ENCODE assay signal across 21 cellular contexts in the genomic region with DNA sequence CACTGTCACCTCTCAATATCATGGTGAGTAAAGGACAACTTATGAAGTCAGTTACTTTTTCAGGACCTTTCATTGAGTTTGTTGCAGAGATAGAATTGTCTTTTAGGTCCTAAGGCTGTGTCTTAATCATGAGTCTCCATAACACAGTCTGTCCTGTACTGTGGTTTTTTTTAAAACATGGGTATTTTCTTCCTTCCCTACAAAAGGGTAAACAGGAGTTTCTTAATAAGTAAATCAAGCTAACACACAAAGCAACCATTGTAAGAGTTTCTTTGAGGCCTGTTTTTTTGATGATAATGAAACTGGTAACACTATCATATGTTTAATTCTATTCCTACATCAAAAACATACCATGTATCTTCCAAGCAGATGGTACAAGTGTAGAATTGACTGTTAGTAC.
"Had no signal": no experiment of that assay in that cellular context is flagged by ENCODE, and none has a peak within 500 bp of the region (broad histone marks: within the 10 kb centered on the region; RNA-seq: fewer than 3 reads in every experiment).

No MANE protein-coding gene starts in this region.

- H3K27me3 ChIP-seq: neural progenitor cell, ovary, right lobe of liver, sigmoid colon, stomach, thyroid gland, transverse colon, upper lobe of right lung, uterus had no signal

- H3K4me2 ChIP-seq: neural progenitor cell had no signal

- H3K4me1 ChIP-seq: psoas muscle had no signal

- H2AFZ ChIP-seq: neural progenitor cell, parathyroid adenoma had no signal

- H3K79me2 ChIP-seq: parathyroid adenoma had no signal

- H3K9ac ChIP-seq: neural progenitor cell, parathyroid adenoma had no signal

- H3K36me3 ChIP-seq: ovary, right lobe of liver, sigmoid colon, thoracic aorta, thyroid gland, transverse colon, upper lobe of right lung, uterus had no signal

- H3K9me3 ChIP-seq: ovary, psoas muscle, right lobe of liver, sigmoid colon, thoracic aorta, thyroid gland, transverse colon, upper lobe of right lung, uterus had no signal

- H3K4me3 ChIP-seq: neural progenitor cell, ovary, psoas muscle, right lobe of liver, sigmoid colon, stomach, thoracic aorta, thyroid gland, transverse colon, upper lobe of right lung, uterus had no signal

- H3K27ac ChIP-seq: neural progenitor cell, ovary, parathyroid adenoma, psoas muscle, right lobe of liver, sigmoid colon, stomach, thoracic aorta, thyroid gland, transverse colon, upper lobe of right lung, uterus had no signal

- DNase-seq: natural killer cell; occipital lobe; psoas muscle; sigmoid colon; small intestine; stimulated activated CD4-positive, alpha-beta T cell treated with anti-CD3 and anti-CD28 coated beads, Interleukin-15, amount 100 ng/mL, for 24 hours; stimulated activated CD4-positive, alpha-beta T cell treated with anti-CD3 and anti-CD28 coated beads, Interleukin-2, amount 100 ng/mL, for 24 hours; stimulated activated CD4-positive, alpha-beta T cell treated with anti-CD3 and anti-CD28 coated beads, Interleukin-2, amount 100 ng/mL, for 48 hours; stimulated activated CD4-positive, alpha-beta T cell treated with anti-CD3 and anti-CD28 coated beads, Interleukin-4, amount 100 ng/mL, for 24 hours; stimulated activated naive B cell treated with anti-CD40 and anti-IgM and Interleukin-4, amounts not matched to agents 10 μg/mL and 1 μg/mL and 100 μg/mL, for 72 hours; stimulated activated naive CD4-positive, alpha-beta T cell treated with Interleukin-2 at 50 U/mL for 16 hours; stomach; thyroid gland; transverse colon; uterus had no signal
